ENCODE assay signal across 19 cellular contexts in the genomic region with DNA sequence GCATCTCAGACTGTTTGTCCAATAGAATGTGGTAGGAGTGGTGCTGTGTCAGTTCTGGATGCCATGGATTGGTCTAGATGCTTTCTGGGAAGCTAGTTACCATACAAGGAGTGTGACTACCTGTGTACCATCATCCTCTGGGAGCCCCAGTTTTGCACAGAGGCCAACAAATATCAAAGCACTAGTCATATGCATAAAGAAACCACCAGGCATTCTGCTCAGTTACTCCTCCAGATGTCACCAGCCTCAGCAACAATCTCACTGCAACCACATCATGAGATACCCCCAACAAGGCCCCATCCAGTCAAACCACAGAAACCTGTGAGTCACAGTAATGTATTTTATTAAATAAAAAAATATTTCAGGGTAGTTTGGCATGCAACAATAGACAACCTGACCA.
DNase-seq lines count a peak whose midpoint lies in the region; ATAC-seq and TF ChIP-seq lines count a peak whose summit lies in the region.
"Had no signal": no experiment of that assay in that cellular context is flagged by ENCODE, and none has a peak within 500 bp of the region (broad histone marks: within the 10 kb centered on the region; RNA-seq: fewer than 3 reads in every experiment).

No MANE protein-coding gene starts in this region.

- in situ Hi-C loops in brain microvascular endothelial cell (cut with HindIII; ENCODE audit: low pct_ligation_motif_present, low sequenced_read_pairs), result no loop called here
- in situ Hi-C loops in GM23248 (cut with MboI), result no loop called here

- no peak overlapping the region for H2AFZ ChIP-seq in GM23248

- no peak overlapping the region for H3K9ac ChIP-seq in GM23248

- H4K20me1 ChIP-seq in GM23248 (ENCODE audit: insufficient read depth), result no peaks in the 10 kb centered on the region

- H3K4me2 ChIP-seq in GM23248 (ENCODE audit: unreplicated experiment), result no peak overlapping the region

- no peaks in the 10 kb centered on the region for H3K36me3 Mint-ChIP-seq in stimulated activated effector memory CD8-positive, alpha-beta T cell treated with anti-CD3 and anti-CD28 coated beads, Interleukin-12 subunit alpha, Interleukin-12 subunit beta, amount 100 ng/mL, for 72 hours

- H3K79me2 ChIP-seq in GM23248 (ENCODE audit: insufficient read depth), result no peaks in the 10 kb centered on the region

- no peaks in the 10 kb centered on the region for H3F3A ChIP-seq in GM23248 (ENCODE audit: insufficient read depth)

- no peaks in the 10 kb centered on the region for H3K4me1 Mint-ChIP-seq in stimulated activated effector memory CD8-positive, alpha-beta T cell treated with anti-CD3 and anti-CD28 coated beads, Interleukin-12 subunit alpha, Interleukin-12 subunit beta, amount 100 ng/mL, for 72 hours
- H3K4me1 Mint-ChIP-seq: H9 had no signal

- DNase-seq in HCEC 1CT, result peak; percentile 81
- peak; percentile 66 for DNase-seq in M059J (ENCODE audit: low read depth)
- peak; percentile 90 for DNase-seq in brain microvascular endothelial cell
- DNase-seq in renal cortical epithelial cell (ENCODE audit: low read depth), result peak; percentile 4
- DNase-seq in NCI-H1417 (lab: John Stamatoyannopoulos, UW), result no peak
- DNase-seq in GM23248, result no peak
- no peak for DNase-seq in stimulated activated effector memory CD8-positive, alpha-beta T cell treated with anti-CD3 and anti-CD28 coated beads, Interleukin-12 subunit alpha, Interleukin-12 subunit beta, amount 100 ng/mL, for 72 hours (ENCODE audit: low spot score in 2 of 2)
- DNase-seq: activated CD8-positive, alpha-beta memory T cell treated with anti-CD3 and anti-CD28 coated beads for 24 hours; BE2C; H9; NCI-H1092; NCI-H2107; right lobe of liver; thyroid gland had no signal

- no peak overlapping the region for H3K27ac Mint-ChIP-seq in stimulated activated effector memory CD8-positive, alpha-beta T cell treated with anti-CD3 and anti-CD28 coated beads, Interleukin-12 subunit alpha, Interleukin-12 subunit beta, amount 100 ng/mL, for 72 hours
- H3K27ac Mint-ChIP-seq: dendritic cell treated with granulocyte-macrophage colony-stimulating factor and Interleukin-4, amounts not matched to agents 40 ng/mL and 50 ng/mL, for 4 days; H9 had no signal

- H3K27ac ChIP-seq in brain microvascular endothelial cell, result no peak overlapping the region
- H3K27ac ChIP-seq in GM23248, result no peak overlapping the region
- H3K27ac ChIP-seq: ascending aorta, neutrophil, right lobe of liver, thyroid gland had no signal

- H3K4me3 Mint-ChIP-seq in stimulated activated effector memory CD8-positive, alpha-beta T cell treated with anti-CD3 and anti-CD28 coated beads, Interleukin-12 subunit alpha, Interleukin-12 subunit beta, amount 100 ng/mL, for 72 hours, result no peak overlapping the region
- H3K4me3 Mint-ChIP-seq: dendritic cell treated with granulocyte-macrophage colony-stimulating factor and Interleukin-4, amounts not matched to agents 40 ng/mL and 50 ng/mL, for 4 days; H9 had no signal

- no peak for ATAC-seq in GM21576 (IDR thresholded peaks at IDR 0.05; ENCODE audit: unreplicated experiment)
- ATAC-seq in stimulated activated effector memory CD8-positive, alpha-beta T cell treated with anti-CD3 and anti-CD28 coated beads, Interleukin-12 subunit alpha, Interleukin-12 subunit beta, amount 100 ng/mL, for 72 hours, result no peak
- ATAC-seq: HepG2, right lobe of liver had no signal

- peaks cover 7% of the 10 kb centered on the region for H3K9me3 Mint-ChIP-seq in stimulated activated effector memory CD8-positive, alpha-beta T cell treated with anti-CD3 and anti-CD28 coated beads, Interleukin-12 subunit alpha, Interleukin-12 subunit beta, amount 100 ng/mL, for 72 hours

- no peaks in the 10 kb centered on the region for H3K4me1 ChIP-seq in GM23248 (ENCODE audit: insufficient read depth)
- H3K4me1 ChIP-seq: ascending aorta, BE2C, right lobe of liver, thyroid gland had no signal

- H3K36me3 ChIP-seq in brain microvascular endothelial cell (replicated peaks) (no peaks in the 10 kb centered on the region), GM23248 (ENCODE audit: low read depth) (no peaks in the 10 kb centered on the region)
- H3K36me3 ChIP-seq: ascending aorta, BE2C, neutrophil, right lobe of liver, thyroid gland had no signal

- H3K27me3 ChIP-seq in brain microvascular endothelial cell (replicated peaks), result no peaks in the 10 kb centered on the region
- no peaks in the 10 kb centered on the region for H3K27me3 ChIP-seq in GM23248 (replicated peaks; ENCODE audit: insufficient read depth)
- H3K27me3 ChIP-seq: ascending aorta, BE2C, neutrophil, right lobe of liver, thyroid gland had no signal

- no peak for TF ChIP-seq CTCF in brain microvascular endothelial cell (IDR thresholded peaks at IDR 0.05; ENCODE audit: low read depth, low read length, missing control alignments)

- H3K9me3 ChIP-seq in GM23248 (ENCODE audit: low read depth), result no peaks in the 10 kb centered on the region
- H3K9me3 ChIP-seq: ascending aorta, BE2C, neutrophil, right lobe of liver, thyroid gland had no signal

- H3K9me2 ChIP-seq in GM23248 (ENCODE audit: insufficient read depth), result no peaks in the 10 kb centered on the region

- H3K4me3 ChIP-seq in brain microvascular endothelial cell (ENCODE audit: low read depth, low read length) (no peak overlapping the region), GM23248 (no peak overlapping the region)
- H3K4me3 ChIP-seq: ascending aorta, right lobe of liver, thyroid gland had no signal

Comparison
In these comparisons a context has a peak if more than half of its experiments do, and no peak if none do; other contexts are left out.
1. DNase-seq: peak in HCEC 1CT (single experiment), M059J (single experiment), brain microvascular endothelial cell (single experiment) and renal cortical epithelial cell (single experiment); none in NCI-H1417 (0 of 3), GM23248 (single experiment) and stimulated activated effector memory CD8-positive, alpha-beta T cell treated with anti-CD3 and anti-CD28 coated beads, Interleukin-12 subunit alpha, Interleukin-12 subunit beta, amount 100 ng/mL, for 72 hours (0 of 2).